ENCODE assay signal across 20 cellular contexts in the genomic region with DNA sequence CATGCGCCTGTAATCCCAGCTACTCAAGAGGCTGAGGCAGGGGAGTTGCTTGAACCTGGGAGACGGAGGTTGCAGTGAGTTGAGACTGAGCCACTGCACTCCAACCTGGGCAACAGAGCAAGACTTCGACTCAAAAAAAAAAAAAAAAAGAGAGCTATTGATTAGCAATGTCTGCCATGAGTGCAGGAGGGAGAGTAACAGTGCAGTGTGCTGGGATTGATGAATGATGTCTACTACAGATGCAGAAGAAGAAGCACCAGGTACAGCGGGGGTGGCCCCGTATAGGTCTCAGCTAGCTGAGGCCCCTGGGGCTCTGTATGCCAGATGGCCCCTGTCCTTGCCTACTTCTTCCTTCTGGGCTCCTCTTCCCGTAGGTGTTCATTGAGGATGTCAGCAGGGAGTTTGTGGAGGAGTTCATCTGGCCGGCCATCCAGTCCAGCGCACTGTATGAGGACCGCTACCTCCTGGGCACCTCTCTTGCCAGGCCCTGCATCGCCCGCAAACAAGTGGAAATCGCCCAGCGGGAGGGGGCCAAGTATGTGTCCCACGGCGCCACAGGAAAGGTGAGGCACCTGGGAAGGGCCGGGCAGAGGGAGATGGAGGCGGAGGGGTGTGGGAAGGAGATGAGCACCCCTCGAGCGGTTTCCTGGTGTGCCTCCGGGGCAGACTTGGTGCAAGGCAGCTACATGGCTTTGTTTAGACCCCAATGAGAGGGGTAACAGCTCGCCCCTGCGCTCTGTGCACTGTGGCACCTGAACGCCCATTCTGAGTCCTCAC. TPM values are rescaled to one million over a fixed set of nuclear protein-coding genes. Genes with fewer than 3 reads are reported as not detected.
DNase-seq lines count a peak whose midpoint lies in the region; ATAC-seq, FAIRE-seq and TF ChIP-seq lines count a peak whose summit lies in the region.
"Had no signal": no experiment of that assay in that cellular context is flagged by ENCODE, and none has a peak within 500 bp of the region (broad histone marks: within the 10 kb centered on the region; RNA-seq: fewer than 3 reads in every experiment).

No MANE protein-coding gene starts in this region.

- H3K9me3 ChIP-seq in liver (ENCODE audit: control insufficient read depth in 4 of 4, low read length in 3 of 4), result no peaks in the 10 kb centered on the region
- no peaks in the 10 kb centered on the region for H3K9me3 ChIP-seq in HepG2 (ENCODE audit: low read length)
- H3K9me3 ChIP-seq in right lobe of liver, result no peaks in the 10 kb centered on the region
- H3K9me3 ChIP-seq: BE2C, Caco-2 had no signal

- TF ChIP-seq CTCF in liver (IDR thresholded peaks at IDR 0.05; ENCODE audit: low read depth, low read length, missing input control), result no peak
- no peak for TF ChIP-seq CTCF in HepG2 (CRISPR knock-in tag; IDR thresholded peaks at IDR 0.05)
- TF ChIP-seq CTCF in RWPE1 (conservative IDR thresholded peaks at IDR 0.05; ENCODE audit: low read depth), result no peak
- no peak for TF ChIP-seq CTCF in right lobe of liver (IDR thresholded peaks at IDR 0.05)

- FAIRE-seq in HepG2 (lab: Jason Lieb, UNC), result no peak
- FAIRE-seq: A204.1, D721Med, G401.6, GM12891, H54 had no signal

- H3K27me3 ChIP-seq in liver (ENCODE audit: control insufficient read depth in 4 of 4, insufficient read depth in 4 of 4, low read length in 3 of 4) (no peaks in the 10 kb centered on the region), HepG2 (ENCODE audit: control insufficient read depth in 1 of 2, insufficient read depth in 2 of 2, low read length in 2 of 2) (no peaks in the 10 kb centered on the region), right lobe of liver (no peaks in the 10 kb centered on the region)
- H3K27me3 ChIP-seq: BE2C had no signal

- H3K4me3 ChIP-seq in liver (ENCODE audit: low read depth in 1 of 3, low read length in 3 of 3) (no peak overlapping the region), HepG2 (replicated peaks in 1 of 3; ENCODE audit: insufficient read depth in 1 of 3, low read depth in 2 of 3, low read length in 3 of 3) (no peak overlapping the region), right lobe of liver (no peak overlapping the region)
- H3K4me3 ChIP-seq: GM23338 had no signal

- H3K27me3 Mint-ChIP-seq in activated naive CD8-positive, alpha-beta T cell treated with anti-CD3 and anti-CD28 coated beads for 36 hours, result peaks cover 14% of the 10 kb centered on the region

- no peak overlapping the region for H2AFZ ChIP-seq in HepG2 (ENCODE audit: low read length)
- H2AFZ ChIP-seq: GM23338 had no signal

- no peak overlapping the region for H3K4me2 ChIP-seq in HepG2 (ENCODE audit: low read depth, low read length)
- H3K4me2 ChIP-seq: GM23338 had no signal

- intact Hi-C loops in HepG2 (cut with micrococcal nuclease; ENCODE audit: unreplicated experiment), result loop anchor here (10.0 kb wide), 1 partner anchor 147 kb away; no protein-coding TSS in a partner anchor
- intact Hi-C loops in right lobe of liver (cut with DNase I), result no loop called here

- CTCF ChIA-PET in HepG2 (lab: Yijun Ruan, JAX; ENCODE audit: low intra/inter-chr PET ratio, low total read pairs) (no interaction called here), RWPE1 (lab: Yijun Ruan, JAX) (interaction anchor here (0.5 to 0.7 kb wide), 3 partner anchors 24 to 1429 kb away, joined by 3 to 4 read pairs (median 3); no protein-coding TSS in a partner anchor)

- peaks cover 1% of the 10 kb centered on the region; the same call in 1 of the 2 replicates for H4K20me1 ChIP-seq in HepG2 (ENCODE audit: insufficient read depth, low read length)

- in situ Hi-C loops in HepG2 (cut with HindIII; ENCODE audit: extremely low pct_ligation_motif_present, low pct_unique_long_range_greater_than_20kb), result no loop called here

- no peak overlapping the region for H3K9ac ChIP-seq in liver (ENCODE audit: low read depth in 1 of 2, low read length in 2 of 2)
- no peak overlapping the region for H3K9ac ChIP-seq in HepG2 (ENCODE audit: insufficient read depth, low read depth, low read length)

- H3K9me3 Mint-ChIP-seq in activated naive CD8-positive, alpha-beta T cell treated with anti-CD3 and anti-CD28 coated beads for 36 hours, result no peaks in the 10 kb centered on the region
- H3K9me3 Mint-ChIP-seq: CD4-positive, alpha-beta T cell; GM23338; HFFc6 had no signal

- no peaks in the 10 kb centered on the region for H3K79me2 ChIP-seq in HepG2 (ENCODE audit: insufficient read depth, low read length)

- peaks cover 2 to 38% (median 21%) of the 10 kb centered on the region in 4 donors for H3K36me3 ChIP-seq in liver (ENCODE audit: control insufficient read depth in 4 of 4, insufficient read depth in 3 of 4, low read depth in 1 of 4, low read length in 3 of 4)
- H3K36me3 ChIP-seq in HepG2 (replicated peaks in 1 of 2; ENCODE audit: control insufficient read depth in 1 of 2, insufficient read depth in 2 of 2, low read length in 2 of 2), result no peaks in the 10 kb centered on the region
- peaks cover 0 to 73% (median 9%) of the 10 kb centered on the region in 4 donors for H3K36me3 ChIP-seq in right lobe of liver

- TF ChIP-seq RAD21 in liver (IDR thresholded peaks at IDR 0.05) (no peak), HepG2 (CRISPR knock-in tag; IDR thresholded peaks at IDR 0.05) (no peak)

- H3K27ac ChIP-seq in liver (ENCODE audit: low read depth in 1 of 2, low read length in 2 of 2) (peak overlapping the region; percentile 65 to 83), HepG2 (ENCODE audit: extremely low read length, insufficient read depth, low read length) (no peak overlapping the region), RWPE1 (peak overlapping the region; percentile 9; the same call in 1 of the 2 replicates), right lobe of liver (peak overlapping the region; percentile 60 to 87 (median 81))

- no peak for ATAC-seq in HepG2
- ATAC-seq in right lobe of liver, result peak in 3 of 4 donors; percentile 1 to 5 (median 3)
- no peak for ATAC-seq in GM21381 (IDR thresholded peaks at IDR 0.05; ENCODE audit: unreplicated experiment)
- no peak for ATAC-seq in HG03520 (IDR thresholded peaks at IDR 0.05; ENCODE audit: unreplicated experiment)
- ATAC-seq: GM23338 had no signal

- H3K27ac Mint-ChIP-seq in activated naive CD8-positive, alpha-beta T cell treated with anti-CD3 and anti-CD28 coated beads for 36 hours, result no peak overlapping the region
- H3K27ac Mint-ChIP-seq: CD4-positive, alpha-beta T cell; GM23338; HFFc6 had no signal

- no peak for DNase-seq in HepG2 (ENCODE audit: low spot score)
- DNase-seq in RWPE1 (ENCODE audit: low spot score), result no peak
- DNase-seq in right lobe of liver, result peak in 2 of 3 donors; percentile 57 to 65
- DNase-seq in activated naive CD8-positive, alpha-beta T cell treated with anti-CD3 and anti-CD28 coated beads for 36 hours, result no peak
- DNase-seq: ACHN; BE2C; C1 segment of cervical spinal cord; Caco-2; CD4-positive, alpha-beta T cell; HCEC 1CT; HFFc6 had no signal

- no TSS peak for BruUV-seq in HepG2 (replicated peaks; lab: Mats Ljungman, UMichigan)

- POLR2A ChIA-PET in HepG2 (lab: Yijun Ruan, JAX) (interaction anchor here (1.0 kb wide), 1 partner anchor 69 kb away, joined by 4 read pairs; no protein-coding TSS in a partner anchor), RWPE1 (lab: Yijun Ruan, JAX; ENCODE audit: low non-redundant PET) (no interaction called here)

- no peaks in the 10 kb centered on the region for H3K36me3 Mint-ChIP-seq in activated naive CD8-positive, alpha-beta T cell treated with anti-CD3 and anti-CD28 coated beads for 36 hours

- no peak for TF ChIP-seq EP300 in HepG2 (IDR thresholded peaks at IDR 0.05; ENCODE audit: low read depth in 2 of 2, low read length in 2 of 2)
- no peak for TF ChIP-seq EP300 in HepG2 (CRISPR knock-in tag; IDR thresholded peaks at IDR 0.05; ENCODE audit: borderline replicate concordance)

- TF ChIP-seq POLR2A in HepG2 (IDR thresholded peaks at IDR 0.05; ENCODE audit: insufficient read depth in 1 of 2, low read depth in 2 of 2, low read length in 2 of 2) (no peak), right lobe of liver (IDR thresholded peaks at IDR 0.05) (no peak)

- WGBS in liver, result 90% methylated on average over 23 of the region's 23 CpGs
- WGBS in HepG2 (ENCODE audit: low lambda C conversion rate), result 94% methylated on average over 13 of the region's 23 CpGs
- 77% methylated on average over 3 of the region's 23 CpGs for WGBS in right lobe of liver (ENCODE audit: insufficient coverage, low coverage, low lambda C conversion rate, missing lambda C conversion rate)

- peaks cover 9 to 55% (median 24%) of the 10 kb centered on the region in 4 donors for H3K4me1 ChIP-seq in liver (ENCODE audit: control insufficient read depth in 4 of 4, insufficient read depth in 4 of 4, low read length in 3 of 4)
- peaks cover 23% of the 10 kb centered on the region for H3K4me1 ChIP-seq in HepG2 (ENCODE audit: insufficient read depth, low read length)
- H3K4me1 ChIP-seq in right lobe of liver, result peaks cover 0 to 57% (median 15%) of the 10 kb centered on the region in 4 donors
- H3K4me1 ChIP-seq: Caco-2 had no signal

- no peak overlapping the region for H3K4me3 Mint-ChIP-seq in activated naive CD8-positive, alpha-beta T cell treated with anti-CD3 and anti-CD28 coated beads for 36 hours
- H3K4me3 Mint-ChIP-seq: CD4-positive, alpha-beta T cell; GM23338; HFFc6 had no signal

- H3K4me1 Mint-ChIP-seq in activated naive CD8-positive, alpha-beta T cell treated with anti-CD3 and anti-CD28 coated beads for 36 hours, result no peaks in the 10 kb centered on the region
- H3K4me1 Mint-ChIP-seq: GM23338 had no signal

RNA-seq across cellular contexts. Expression of a gene that starts 13.5 kb away (rescaled TPM):
- total RNA-seq in liver, result 100 to 1,000 TPM; 396 to 711 TPM
- 100 to 1,000 TPM; 425 to 641 TPM for polyA plus RNA-seq in liver
- 77.6 and 89.0 TPM in 2 replicates for total RNA-seq in HepG2 (2016; rRNA removed; fragmentation: Illumina TruSeq; extraction: Trizol)
- total RNA-seq in HepG2 (2016; cell fraction: cytosol; rRNA removed; fragmentation: Illumina TruSeq; extraction: Trizol; ENCODE audit: low read depth), result 56.7 and 64.0 TPM in 2 replicates
- total RNA-seq in HepG2 (2016; cell fraction: insoluble cytoplasmic fraction; rRNA removed; fragmentation: Illumina TruSeq; extraction: Trizol), result 77.7 and 96.7 TPM in 2 replicates
- total RNA-seq in HepG2 (2016; cell fraction: membrane; rRNA removed; fragmentation: Illumina TruSeq; extraction: Trizol), result 80.8 and 82.9 TPM in 2 replicates
- total RNA-seq in HepG2 (2016; cell fraction: nucleus; rRNA removed; fragmentation: Illumina TruSeq; extraction: Trizol), result 36.6 and 39.7 TPM in 2 replicates
- 108 and 122 TPM in 2 replicates for polyA plus RNA-seq in HepG2 (2011; rRNA removed)
- polyA plus RNA-seq in HepG2 (2011; cell fraction: cytosol; rRNA removed), result 120 and 164 TPM in 2 replicates
- 48.7 and 65.0 TPM in 2 replicates for polyA plus RNA-seq in HepG2 (2011; cell fraction: nucleus; rRNA removed)
- 38.4 and 74.9 TPM in 2 replicates for polyA plus RNA-seq in HepG2 (2012)
- 90.2 and 91.5 TPM in 2 replicates for polyA plus RNA-seq in HepG2 (2016; cell fraction: cytosol; fragmentation: Illumina TruSeq; extraction: Trizol; ENCODE audit: low read depth)
- polyA plus RNA-seq in HepG2 (2016; cell fraction: insoluble cytoplasmic fraction; fragmentation: Illumina TruSeq; extraction: Trizol; ENCODE audit: low read depth), result 134 and 144 TPM in 2 replicates
- polyA plus RNA-seq in HepG2 (2016; cell fraction: membrane; fragmentation: Illumina TruSeq; extraction: Trizol; ENCODE audit: low read depth), result 100 and 111 TPM in 2 replicates
- polyA plus RNA-seq in HepG2 (2016; cell fraction: nucleus; fragmentation: Illumina TruSeq; extraction: Trizol; ENCODE audit: insufficient read depth, low read depth), result 76.1 and 84.6 TPM in 2 replicates
- polyA minus RNA-seq in HepG2 (2011; rRNA and poly(A)+ RNA removed; ENCODE audit: low replicate concordance), result 90.2 and 1,449 TPM in 2 replicates
- 49.5 and 53.8 TPM in 2 replicates for polyA minus RNA-seq in HepG2 (2011; cell fraction: cytosol; rRNA and poly(A)+ RNA removed)
- polyA minus RNA-seq in HepG2 (2011; cell fraction: nucleus; rRNA and poly(A)+ RNA removed), result 17.1 and 17.7 TPM in 2 replicates
- 1,000 to 10,000 TPM in 3 of 6 experiments, 100 to 1,000 TPM in 3; 437 to 1,278 (median 1,014) TPM for total RNA-seq in right lobe of liver
- 1 to 10 TPM; 5.1 TPM for total RNA-seq in activated naive CD8-positive, alpha-beta T cell treated with anti-CD3 and anti-CD28 coated beads for 36 hours
- total RNA-seq: CD4-positive, alpha-beta T cell had no signal

Comparison
In these comparisons a context has a peak if more than half of its experiments do, and no peak if none do; other contexts are left out.
1. ATAC-seq: peak in right lobe of liver (3 of 4); none in HepG2 (single experiment), GM21381 (single experiment) and HG03520 (single experiment).
2. DNase-seq: peak in right lobe of liver (2 of 3); none in HepG2 (single experiment), RWPE1 (single experiment) and activated naive CD8-positive, alpha-beta T cell treated with anti-CD3 and anti-CD28 coated beads for 36 hours (single experiment).
3. RNA of a gene that starts 13.5 kb away (total RNA-seq): 437 to 1,278 TPM in right lobe of liver, 396 to 711 TPM in liver and 36.6 to 96.7 TPM in HepG2; 5.1 TPM in activated naive CD8-positive, alpha-beta T cell treated with anti-CD3 and anti-CD28 coated beads for 36 hours; every median in the first group is over 4 times any median in the second.